Comparison of ENCODE assay signal across 2 cellular contexts in the genomic region with DNA sequence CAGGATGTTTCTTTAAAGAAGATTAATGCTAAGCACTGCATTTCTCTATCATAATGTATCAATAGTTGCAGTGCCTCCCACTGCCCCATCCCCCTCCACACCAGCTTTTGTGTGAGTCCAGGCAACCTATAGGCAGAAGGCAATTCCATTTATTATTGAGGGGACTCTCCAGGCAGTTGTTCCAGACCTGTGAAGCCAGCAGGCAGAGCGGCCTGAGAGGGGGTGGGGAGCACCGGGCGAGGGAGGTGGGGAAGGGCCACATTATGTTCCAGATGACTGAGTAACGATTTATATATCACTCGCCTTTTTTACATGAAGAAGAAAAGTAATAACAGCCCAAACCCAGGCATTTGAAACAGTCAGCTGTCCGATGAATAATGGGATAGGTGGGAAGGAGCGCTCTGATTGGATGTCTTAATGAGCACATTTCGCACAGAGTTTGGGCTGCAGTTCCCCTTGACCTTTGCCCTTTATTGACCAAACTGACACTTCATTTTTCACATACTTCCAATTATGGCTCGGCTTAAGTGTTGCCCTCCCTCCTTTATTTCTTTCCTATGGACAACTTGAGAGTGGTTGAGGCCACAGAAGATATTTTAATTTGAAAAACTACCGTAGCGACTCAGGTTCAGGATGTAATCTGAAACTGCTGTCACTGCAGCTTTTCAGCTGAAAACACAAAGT.
TF ChIP-seq lines count a peak whose summit lies in the region.

No MANE protein-coding gene starts in this region.

TF ChIP-seq in IMR-90, 13 proteins besides CTCF, POLR2A, EP300 and RAD21:
- TF ChIP-seq BHLHE40 (IDR thresholded peaks at IDR 0.05; ENCODE audit: low read depth, low read length) (no peak), MXI1 (IDR thresholded peaks at IDR 0.05; ENCODE audit: borderline replicate concordance, low read depth, low read length) (no peak), RFX5 (IDR thresholded peaks at IDR 0.05; ENCODE audit: low read depth, low read length) (no peak), MAZ (IDR thresholded peaks at IDR 0.05; ENCODE audit: borderline replicate concordance, low read depth, low read length) (no peak), SMC3 (IDR thresholded peaks at IDR 0.05; ENCODE audit: low read depth, low read length) (no peak)
- TF ChIP-seq, protein P1, sequence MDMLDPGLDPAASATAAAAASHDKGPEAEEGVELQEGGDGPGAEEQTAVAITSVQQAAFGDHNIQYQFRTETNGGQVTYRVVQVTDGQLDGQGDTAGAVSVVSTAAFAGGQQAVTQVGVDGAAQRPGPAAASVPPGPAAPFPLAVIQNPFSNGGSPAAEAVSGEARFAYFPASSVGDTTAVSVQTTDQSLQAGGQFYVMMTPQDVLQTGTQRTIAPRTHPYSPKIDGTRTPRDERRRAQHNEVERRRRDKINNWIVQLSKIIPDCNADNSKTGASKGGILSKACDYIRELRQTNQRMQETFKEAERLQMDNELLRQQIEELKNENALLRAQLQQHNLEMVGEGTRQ (IDR thresholded peaks at IDR 0.05; ENCODE audit: low read depth, low read length): no peak
- TF ChIP-seq, protein P2, sequence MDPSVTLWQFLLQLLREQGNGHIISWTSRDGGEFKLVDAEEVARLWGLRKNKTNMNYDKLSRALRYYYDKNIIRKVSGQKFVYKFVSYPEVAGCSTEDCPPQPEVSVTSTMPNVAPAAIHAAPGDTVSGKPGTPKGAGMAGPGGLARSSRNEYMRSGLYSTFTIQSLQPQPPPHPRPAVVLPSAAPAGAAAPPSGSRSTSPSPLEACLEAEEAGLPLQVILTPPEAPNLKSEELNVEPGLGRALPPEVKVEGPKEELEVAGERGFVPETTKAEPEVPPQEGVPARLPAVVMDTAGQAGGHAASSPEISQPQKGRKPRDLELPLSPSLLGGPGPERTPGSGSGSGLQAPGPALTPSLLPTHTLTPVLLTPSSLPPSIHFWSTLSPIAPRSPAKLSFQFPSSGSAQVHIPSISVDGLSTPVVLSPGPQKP (IDR thresholded peaks at IDR 0.05; ENCODE audit: borderline replicate concordance, low read depth, low read length): no peak

TF ChIP-seq in neural cell, 6 proteins besides CTCF, POLR2A, EP300 and RAD21:
- TF ChIP-seq SMC3 (conservative IDR thresholded peaks at IDR 0.05; ENCODE audit: poor library complexity): no peak
- TF ChIP-seq, protein P3, sequence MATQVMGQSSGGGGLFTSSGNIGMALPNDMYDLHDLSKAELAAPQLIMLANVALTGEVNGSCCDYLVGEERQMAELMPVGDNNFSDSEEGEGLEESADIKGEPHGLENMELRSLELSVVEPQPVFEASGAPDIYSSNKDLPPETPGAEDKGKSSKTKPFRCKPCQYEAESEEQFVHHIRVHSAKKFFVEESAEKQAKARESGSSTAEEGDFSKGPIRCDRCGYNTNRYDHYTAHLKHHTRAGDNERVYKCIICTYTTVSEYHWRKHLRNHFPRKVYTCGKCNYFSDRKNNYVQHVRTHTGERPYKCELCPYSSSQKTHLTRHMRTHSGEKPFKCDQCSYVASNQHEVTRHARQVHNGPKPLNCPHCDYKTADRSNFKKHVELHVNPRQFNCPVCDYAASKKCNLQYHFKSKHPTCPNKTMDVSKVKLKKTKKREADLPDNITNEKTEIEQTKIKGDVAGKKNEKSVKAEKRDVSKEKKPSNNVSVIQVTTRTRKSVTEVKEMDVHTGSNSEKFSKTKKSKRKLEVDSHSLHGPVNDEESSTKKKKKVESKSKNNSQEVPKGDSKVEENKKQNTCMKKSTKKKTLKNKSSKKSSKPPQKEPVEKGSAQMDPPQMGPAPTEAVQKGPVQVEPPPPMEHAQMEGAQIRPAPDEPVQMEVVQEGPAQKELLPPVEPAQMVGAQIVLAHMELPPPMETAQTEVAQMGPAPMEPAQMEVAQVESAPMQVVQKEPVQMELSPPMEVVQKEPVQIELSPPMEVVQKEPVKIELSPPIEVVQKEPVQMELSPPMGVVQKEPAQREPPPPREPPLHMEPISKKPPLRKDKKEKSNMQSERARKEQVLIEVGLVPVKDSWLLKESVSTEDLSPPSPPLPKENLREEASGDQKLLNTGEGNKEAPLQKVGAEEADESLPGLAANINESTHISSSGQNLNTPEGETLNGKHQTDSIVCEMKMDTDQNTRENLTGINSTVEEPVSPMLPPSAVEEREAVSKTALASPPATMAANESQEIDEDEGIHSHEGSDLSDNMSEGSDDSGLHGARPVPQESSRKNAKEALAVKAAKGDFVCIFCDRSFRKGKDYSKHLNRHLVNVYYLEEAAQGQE (IDR thresholded peaks at IDR 0.05; ENCODE audit: borderline replicate concordance): no peak
- no peak for TF ChIP-seq TAF1 (IDR thresholded peaks at IDR 0.05; ENCODE audit: low read depth)
- no peak for TF ChIP-seq MXI1 (conservative IDR thresholded peaks at IDR 0.05; ENCODE audit: poor library complexity, severe bottlenecking)
- TF ChIP-seq EZH2 (IDR thresholded peaks at IDR 0.05; ENCODE audit: borderline replicate concordance, insufficient read depth, low read length, poor library complexity, severe bottlenecking): no peak
- no peak for TF ChIP-seq POLR2AphosphoS5 (IDR thresholded peaks at IDR 0.05)
TF ChIP-seq in neural cell: peak in this region for 0.
